Comparison of ENCODE assay signal across 1 cellular context in the genomic region with DNA sequence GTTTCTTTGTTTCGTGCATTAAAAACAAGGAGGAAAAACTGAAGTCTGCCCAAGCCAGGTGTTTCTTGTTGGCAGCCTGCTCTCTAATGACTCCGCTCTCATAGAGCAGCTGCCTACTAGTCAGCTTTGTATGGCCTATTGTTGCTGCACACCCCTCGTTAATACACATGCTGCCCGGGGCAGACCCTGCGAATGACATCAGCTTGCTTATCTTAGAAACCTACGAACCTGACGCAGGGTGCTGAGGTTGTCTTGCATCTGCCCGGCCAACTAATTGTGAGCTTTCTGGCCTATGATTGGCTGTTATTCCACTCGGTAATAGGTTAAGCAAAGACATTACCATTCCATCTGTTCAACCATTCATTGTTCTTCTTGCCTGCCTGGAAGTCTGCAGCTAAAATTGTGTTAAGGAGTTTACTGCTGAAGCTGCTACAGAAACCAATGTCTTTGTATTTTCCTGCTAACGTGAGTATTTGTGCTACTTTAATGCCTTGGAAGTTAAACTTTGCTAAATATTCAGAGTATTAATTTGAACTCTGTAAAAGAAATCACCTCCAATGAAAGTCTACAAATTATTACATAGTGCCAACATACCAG.
TF ChIP-seq lines count a peak whose summit lies in the region.

No MANE protein-coding gene starts in this region.

TF ChIP-seq in GM23338, 12 proteins besides CTCF, POLR2A, EP300 and RAD21 (continued from another document):
- TF ChIP-seq, protein P1, sequence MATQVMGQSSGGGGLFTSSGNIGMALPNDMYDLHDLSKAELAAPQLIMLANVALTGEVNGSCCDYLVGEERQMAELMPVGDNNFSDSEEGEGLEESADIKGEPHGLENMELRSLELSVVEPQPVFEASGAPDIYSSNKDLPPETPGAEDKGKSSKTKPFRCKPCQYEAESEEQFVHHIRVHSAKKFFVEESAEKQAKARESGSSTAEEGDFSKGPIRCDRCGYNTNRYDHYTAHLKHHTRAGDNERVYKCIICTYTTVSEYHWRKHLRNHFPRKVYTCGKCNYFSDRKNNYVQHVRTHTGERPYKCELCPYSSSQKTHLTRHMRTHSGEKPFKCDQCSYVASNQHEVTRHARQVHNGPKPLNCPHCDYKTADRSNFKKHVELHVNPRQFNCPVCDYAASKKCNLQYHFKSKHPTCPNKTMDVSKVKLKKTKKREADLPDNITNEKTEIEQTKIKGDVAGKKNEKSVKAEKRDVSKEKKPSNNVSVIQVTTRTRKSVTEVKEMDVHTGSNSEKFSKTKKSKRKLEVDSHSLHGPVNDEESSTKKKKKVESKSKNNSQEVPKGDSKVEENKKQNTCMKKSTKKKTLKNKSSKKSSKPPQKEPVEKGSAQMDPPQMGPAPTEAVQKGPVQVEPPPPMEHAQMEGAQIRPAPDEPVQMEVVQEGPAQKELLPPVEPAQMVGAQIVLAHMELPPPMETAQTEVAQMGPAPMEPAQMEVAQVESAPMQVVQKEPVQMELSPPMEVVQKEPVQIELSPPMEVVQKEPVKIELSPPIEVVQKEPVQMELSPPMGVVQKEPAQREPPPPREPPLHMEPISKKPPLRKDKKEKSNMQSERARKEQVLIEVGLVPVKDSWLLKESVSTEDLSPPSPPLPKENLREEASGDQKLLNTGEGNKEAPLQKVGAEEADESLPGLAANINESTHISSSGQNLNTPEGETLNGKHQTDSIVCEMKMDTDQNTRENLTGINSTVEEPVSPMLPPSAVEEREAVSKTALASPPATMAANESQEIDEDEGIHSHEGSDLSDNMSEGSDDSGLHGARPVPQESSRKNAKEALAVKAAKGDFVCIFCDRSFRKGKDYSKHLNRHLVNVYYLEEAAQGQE (IDR thresholded peaks at IDR 0.05; ENCODE audit: unreplicated experiment): no peak
- no peak for TF ChIP-seq ZNF462 (CRISPR knock-in tag; IDR thresholded peaks at IDR 0.05)
- TF ChIP-seq CREB1 (CRISPR knock-in tag; IDR thresholded peaks at IDR 0.05; ENCODE audit: low read depth): no peak
- TF ChIP-seq ZNF331 (CRISPR knock-in tag; IDR thresholded peaks at IDR 0.05; ENCODE audit: low read depth): no peak
- no peak for TF ChIP-seq JUNB (IDR thresholded peaks at IDR 0.05; ENCODE audit: unreplicated experiment)
- TF ChIP-seq ZNF114 (CRISPR knock-in tag; IDR thresholded peaks at IDR 0.05): no peak
TF ChIP-seq in GM23338: peak in this region for 0.
